Comparison of ENCODE assay signal across 9 cellular contexts in the genomic region with DNA sequence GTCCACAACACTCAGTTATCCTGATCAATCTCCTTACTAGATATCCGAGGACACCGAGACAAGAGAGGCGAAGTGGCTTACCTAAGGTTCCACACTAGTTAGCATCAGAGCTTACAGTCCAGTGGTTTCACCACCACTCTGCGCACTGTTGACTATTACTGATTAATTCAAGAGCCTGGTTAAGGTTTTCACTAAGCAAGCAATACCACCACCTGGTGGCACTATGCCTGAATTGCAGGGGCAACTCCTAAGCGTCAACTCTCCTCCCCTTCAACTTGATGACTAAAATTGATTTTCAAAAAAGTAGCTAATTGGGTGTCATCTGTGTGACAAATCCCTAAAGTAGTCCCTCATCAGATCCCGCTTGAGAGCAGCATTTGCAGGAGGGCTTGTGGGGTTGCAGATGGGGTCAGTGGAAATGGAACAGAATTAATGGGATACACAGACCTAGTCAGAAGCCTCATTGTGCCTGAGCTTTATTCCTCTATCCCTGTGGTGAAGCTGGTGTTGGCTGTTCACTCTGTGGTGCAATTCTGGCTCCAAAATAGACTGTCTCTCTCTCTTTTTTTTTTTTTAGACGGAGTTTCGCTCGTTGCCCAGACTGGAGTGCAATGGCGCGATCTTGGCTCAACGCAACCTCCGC. TPM values are rescaled to one million over a fixed set of nuclear protein-coding genes. Genes with fewer than 3 reads are reported as not detected.
DNase-seq lines count a peak whose midpoint lies in the region; ATAC-seq and TF ChIP-seq lines count a peak whose summit lies in the region.
"Had no signal": no experiment of that assay in that cellular context is flagged by ENCODE, and none has a peak within 500 bp of the region (broad histone marks: within the 10 kb centered on the region; RNA-seq: fewer than 3 reads in every experiment).

No MANE protein-coding gene starts in this region.

- no peak overlapping the region for H3K27ac Mint-ChIP-seq in activated naive CD4-positive, alpha-beta T cell treated with anti-CD3 and anti-CD28 coated beads, Interleukin-2, amount 10 ng/mL, durations not matched to agents 7 days and 5 days
- H3K27ac Mint-ChIP-seq in mesothelial cell of epicardium = no peak overlapping the region
- H3K27ac Mint-ChIP-seq: activated naive CD8-positive, alpha-beta T cell had no signal

- H3K27me3 Mint-ChIP-seq in activated naive CD4-positive, alpha-beta T cell treated with anti-CD3 and anti-CD28 coated beads, Interleukin-2, amount 10 ng/mL, durations not matched to agents 7 days and 5 days = no peaks in the 10 kb centered on the region
- H3K27me3 Mint-ChIP-seq in mesothelial cell of epicardium (ENCODE audit: low read depth) = peaks cover 10% of the 10 kb centered on the region
- H3K27me3 Mint-ChIP-seq: activated naive CD8-positive, alpha-beta T cell had no signal

- CTCF ChIA-PET in activated naive CD4-positive, alpha-beta T cell treated with anti-CD3 and anti-CD28 coated beads, Interleukin-2, amount 10 ng/mL, durations not matched to agents 7 days and 5 days (lab: Charles Lee) = interaction anchor here (1.0 to 5.1 kb wide), 5 partner anchors 9 to 121 kb away, joined by 3 to 21 read pairs (median 7); a partner anchor contains a TSS

- no peak for ATAC-seq in HG02981 (IDR thresholded peaks at IDR 0.05; ENCODE audit: unreplicated experiment)
- ATAC-seq in GM21737 (IDR thresholded peaks at IDR 0.05; ENCODE audit: unreplicated experiment) = no peak

- TF ChIP-seq CTCF in mesothelial cell of epicardium (IDR thresholded peaks at IDR 0.05; ENCODE audit: unreplicated experiment) = peak; percentile 77

- H3K4me3 Mint-ChIP-seq in activated naive CD4-positive, alpha-beta T cell treated with anti-CD3 and anti-CD28 coated beads, Interleukin-2, amount 10 ng/mL, durations not matched to agents 7 days and 5 days = no peak overlapping the region
- H3K4me3 Mint-ChIP-seq in mesothelial cell of epicardium = no peak overlapping the region
- H3K4me3 Mint-ChIP-seq: activated naive CD8-positive, alpha-beta T cell had no signal

- DNase-seq in NOMO-1 treated with DMSO at 0.1 percent for 48 hours (lab: John Stamatoyannopoulos, UW; ENCODE audit: unreplicated experiment) (peak; percentile 12), NOMO-1 treated with dmso at 0.1 percent for 144 hours (lab: John Stamatoyannopoulos, UW; ENCODE audit: unreplicated experiment) (no peak), NCI-H526 treated with DMSO at 0.1 percent for 48 hours (lab: John Stamatoyannopoulos, UW) (peak; percentile 39), mesothelial cell of epicardium (ENCODE audit: low spot score in 2 of 2, unreplicated experiment in 2 of 2) (no peak)
- DNase-seq in activated naive CD4-positive, alpha-beta T cell treated with anti-CD3 and anti-CD28 coated beads, Interleukin-2, amount 10 ng/mL, durations not matched to agents 7 days and 5 days = peak; percentile 71
- no peak for DNase-seq in effector CD4-positive, alpha-beta T cell

- peaks cover 7% of the 10 kb centered on the region for H3K36me3 Mint-ChIP-seq in activated naive CD4-positive, alpha-beta T cell treated with anti-CD3 and anti-CD28 coated beads, Interleukin-2, amount 10 ng/mL, durations not matched to agents 7 days and 5 days
- no peaks in the 10 kb centered on the region for H3K36me3 Mint-ChIP-seq in mesothelial cell of epicardium
- H3K36me3 Mint-ChIP-seq: activated naive CD8-positive, alpha-beta T cell had no signal

- H3K9me3 Mint-ChIP-seq in activated naive CD4-positive, alpha-beta T cell treated with anti-CD3 and anti-CD28 coated beads, Interleukin-2, amount 10 ng/mL, durations not matched to agents 7 days and 5 days = peaks cover 2% of the 10 kb centered on the region
- H3K9me3 Mint-ChIP-seq in mesothelial cell of epicardium = no peaks in the 10 kb centered on the region

- H3K4me1 Mint-ChIP-seq in activated naive CD4-positive, alpha-beta T cell treated with anti-CD3 and anti-CD28 coated beads, Interleukin-2, amount 10 ng/mL, durations not matched to agents 7 days and 5 days = peaks cover 10% of the 10 kb centered on the region
- peaks cover 46% of the 10 kb centered on the region for H3K4me1 Mint-ChIP-seq in mesothelial cell of epicardium

RNA-seq across cellular contexts. Expression of a gene that starts 9.1 kb away (rescaled TPM):
- total RNA-seq in mesothelial cell of epicardium = 1.2 to 1.6 TPM (median 1.3 TPM) in 3 replicates

RNA-seq across cellular contexts. Expression of a gene that starts 27.7 kb away (rescaled TPM):
- total RNA-seq in mesothelial cell of epicardium = 6.4 to 7.7 TPM (median 7.0 TPM) in 3 replicates

Comparison
In these comparisons a context has a peak if more than half of its experiments do, and no peak if none do; other contexts are left out.
1. DNase-seq: peak in NOMO-1 treated with DMSO at 0.1 percent for 48 hours (single experiment), NCI-H526 treated with DMSO at 0.1 percent for 48 hours (single experiment) and activated naive CD4-positive, alpha-beta T cell treated with anti-CD3 and anti-CD28 coated beads, Interleukin-2, amount 10 ng/mL, durations not matched to agents 7 days and 5 days (single experiment); none in NOMO-1 treated with dmso at 0.1 percent for 144 hours (single experiment), mesothelial cell of epicardium (0 of 2) and effector CD4-positive, alpha-beta T cell (single experiment).